8 cellular contexts compared by ENCODE assay signal in the genomic region with DNA sequence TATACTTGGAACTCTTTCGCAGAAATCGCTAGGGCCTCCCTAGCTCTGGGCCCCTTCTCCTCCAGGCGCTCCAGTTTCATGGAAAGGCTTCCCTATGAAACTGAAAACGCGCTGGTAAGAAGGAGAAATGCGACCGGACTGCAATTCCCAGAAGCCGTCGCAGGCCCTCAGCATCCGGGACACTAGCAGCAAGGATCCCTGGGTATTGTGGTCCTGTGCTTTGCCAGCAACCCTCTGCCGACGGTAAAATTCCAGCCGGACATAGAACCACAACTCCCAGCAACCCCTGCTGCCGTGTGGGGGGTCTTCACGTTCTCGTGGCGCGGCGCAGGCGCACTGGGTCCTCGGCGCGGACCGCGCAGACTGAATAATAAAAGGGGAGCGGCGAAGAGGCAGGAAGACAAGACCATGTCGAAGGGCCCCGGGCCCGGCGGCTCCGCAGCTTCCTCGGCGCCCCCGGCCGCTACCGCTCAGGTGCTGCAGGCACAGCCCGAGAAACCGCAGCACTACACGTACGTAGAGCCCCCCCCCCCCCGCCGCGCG. TPM values are rescaled to one million over a fixed set of nuclear protein-coding genes. Genes with fewer than 3 reads are reported as not detected.
DNase-seq lines count a peak whose midpoint lies in the region; ATAC-seq, FAIRE-seq and TF ChIP-seq lines count a peak whose summit lies in the region.

A gene with protein sequence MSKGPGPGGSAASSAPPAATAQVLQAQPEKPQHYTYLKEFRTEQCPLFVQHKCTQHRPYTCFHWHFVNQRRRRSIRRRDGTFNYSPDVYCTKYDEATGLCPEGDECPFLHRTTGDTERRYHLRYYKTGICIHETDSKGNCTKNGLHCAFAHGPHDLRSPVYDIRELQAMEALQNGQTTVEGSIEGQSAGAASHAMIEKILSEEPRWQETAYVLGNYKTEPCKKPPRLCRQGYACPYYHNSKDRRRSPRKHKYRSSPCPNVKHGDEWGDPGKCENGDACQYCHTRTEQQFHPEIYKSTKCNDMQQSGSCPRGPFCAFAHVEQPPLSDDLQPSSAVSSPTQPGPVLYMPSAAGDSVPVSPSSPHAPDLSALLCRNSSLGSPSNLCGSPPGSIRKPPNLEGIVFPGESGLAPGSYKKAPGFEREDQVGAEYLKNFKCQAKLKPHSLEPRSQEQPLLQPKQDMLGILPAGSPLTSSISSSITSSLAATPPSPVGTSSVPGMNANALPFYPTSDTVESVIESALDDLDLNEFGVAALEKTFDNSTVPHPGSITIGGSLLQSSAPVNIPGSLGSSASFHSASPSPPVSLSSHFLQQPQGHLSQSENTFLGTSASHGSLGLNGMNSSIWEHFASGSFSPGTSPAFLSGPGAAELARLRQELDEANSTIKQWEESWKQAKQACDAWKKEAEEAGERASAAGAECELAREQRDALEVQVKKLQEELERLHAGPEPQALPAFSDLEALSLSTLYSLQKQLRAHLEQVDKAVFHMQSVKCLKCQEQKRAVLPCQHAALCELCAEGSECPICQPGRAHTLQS (plus strand): TSS at position 334 of the 543 bp plus-strand sequence. CDS start 75 bp downstream, at position 409.

- POLR2A ChIA-PET in AG04450 (lab: Yijun Ruan, JAX): interaction anchor here (0.5 to 1.5 kb wide), 5 partner anchors 9 to 120 kb away, joined by 3 to 14 read pairs (median 9); a partner anchor contains a TSS

- H3K9me3 ChIP-seq in AG04450 (ENCODE audit: control insufficient read depth, insufficient read depth, low read length) (no peaks in the 10 kb centered on the region; the same call in 1 of the 2 replicates), small intestine (ENCODE audit: control insufficient read depth, low read depth) (no peaks in the 10 kb centered on the region)

- no peaks in the 10 kb centered on the region for H3K27me3 ChIP-seq in AG04450 (ENCODE audit: control insufficient read depth, insufficient read depth, low read length)
- no peaks in the 10 kb centered on the region for H3K27me3 ChIP-seq in small intestine (ENCODE audit: control insufficient read depth in 2 of 2, insufficient read depth in 2 of 2, low read length in 2 of 2)

- CTCF ChIA-PET in AG04450 (lab: Charles Lee): interaction anchor here (2.6 kb wide), 1 partner anchor 43 kb away, joined by 13 read pairs; no protein-coding TSS in a partner anchor

- 0 to 1% (median 0%) methylated on average over 28 to 45 of the region's 45 CpGs for WGBS in small intestine, 3 donors

- peaks cover 0 to 17% of the 10 kb centered on the region in 2 donors for H3K4me1 ChIP-seq in small intestine (ENCODE audit: control insufficient read depth in 2 of 2, insufficient read depth in 1 of 2, low read depth in 1 of 2, low read length in 1 of 2)

- H3K36me3 ChIP-seq in small intestine (ENCODE audit: control insufficient read depth in 2 of 2, insufficient read depth in 2 of 2, low read length in 2 of 2): no peaks in the 10 kb centered on the region

- H3K27ac ChIP-seq in AG04450 (ENCODE audit: low read depth, low read length): peak within 1 kb of the TSS; percentile 100
- H3K27ac ChIP-seq in caudate nucleus (ENCODE audit: low read depth, low read length): peak within 1 kb of the TSS; percentile 99
- peak within 1 kb of the TSS; percentile 100 for H3K27ac ChIP-seq in small intestine (ENCODE audit: low read depth in 1 of 2, low read length in 1 of 2)

- peak; percentile 65 for ATAC-seq in GM19035 (IDR thresholded peaks at IDR 0.05; ENCODE audit: unreplicated experiment)
- peak; percentile 55 for ATAC-seq in HG03378 (IDR thresholded peaks at IDR 0.05; ENCODE audit: unreplicated experiment)

- H3K4me3 ChIP-seq in AG04450 (ENCODE audit: low read depth, low read length) (peak within 1 kb of the TSS; percentile 74), small intestine (ENCODE audit: low read depth in 1 of 2, low read length in 2 of 2) (peak within 1 kb of the TSS; percentile 44 to 65)

- FAIRE-seq in small intestine (lab: Jason Lieb, UNC): no peak

- TF ChIP-seq CTCF in AG04450 (IDR thresholded peaks at IDR 0.05; ENCODE audit: low read depth, low read length): no peak

- DNase-seq in AG04450 (ENCODE audit: low read depth, low spot score): peak; percentile 99
- peak; percentile 99 for DNase-seq in NCI-H446 treated with DMSO at 0.1 percent for 48 hours (lab: John Stamatoyannopoulos, UW)
- DNase-seq in activated CD4-positive, CD25-positive, alpha-beta regulatory T cell treated with anti-CD3 and anti-CD28 coated beads, Interleukin-2, amount 50 U/mL, for 16 hours (ENCODE audit: low read depth, low spot score): peak; percentile 96
- DNase-seq in caudate nucleus (lab: John Stamatoyannopoulos, UW): peak; percentile 88 to 99 (median 97)
- DNase-seq in iPS-NIHi7 (ENCODE audit: extremely low spot score): peak; percentile 97
- peak; percentile 100 for DNase-seq in small intestine

RNA-seq across cellular contexts. Expression of the gene that starts here (rescaled TPM):
- polyA plus RNA-seq in AG04450 (2011; rRNA removed): 11.1 and 11.4 TPM in 2 replicates
- polyA minus RNA-seq in AG04450 (2011; rRNA and poly(A)+ RNA removed): 11.3 and 13.7 TPM in 2 replicates
- 10 to 100 TPM in 2 of 3 donors, 1 to 10 TPM in 1; 8.9 to 20.0 (median 12.7) TPM for polyA plus RNA-seq in small intestine

Comparison
In these comparisons a context has a peak if more than half of its experiments do, and no peak if none do; other contexts are left out.
1. Peak in every context shown above with its lines: DNase-seq, ATAC-seq, H3K4me3 ChIP-seq and H3K27ac ChIP-seq.